In the genomic region with DNA sequence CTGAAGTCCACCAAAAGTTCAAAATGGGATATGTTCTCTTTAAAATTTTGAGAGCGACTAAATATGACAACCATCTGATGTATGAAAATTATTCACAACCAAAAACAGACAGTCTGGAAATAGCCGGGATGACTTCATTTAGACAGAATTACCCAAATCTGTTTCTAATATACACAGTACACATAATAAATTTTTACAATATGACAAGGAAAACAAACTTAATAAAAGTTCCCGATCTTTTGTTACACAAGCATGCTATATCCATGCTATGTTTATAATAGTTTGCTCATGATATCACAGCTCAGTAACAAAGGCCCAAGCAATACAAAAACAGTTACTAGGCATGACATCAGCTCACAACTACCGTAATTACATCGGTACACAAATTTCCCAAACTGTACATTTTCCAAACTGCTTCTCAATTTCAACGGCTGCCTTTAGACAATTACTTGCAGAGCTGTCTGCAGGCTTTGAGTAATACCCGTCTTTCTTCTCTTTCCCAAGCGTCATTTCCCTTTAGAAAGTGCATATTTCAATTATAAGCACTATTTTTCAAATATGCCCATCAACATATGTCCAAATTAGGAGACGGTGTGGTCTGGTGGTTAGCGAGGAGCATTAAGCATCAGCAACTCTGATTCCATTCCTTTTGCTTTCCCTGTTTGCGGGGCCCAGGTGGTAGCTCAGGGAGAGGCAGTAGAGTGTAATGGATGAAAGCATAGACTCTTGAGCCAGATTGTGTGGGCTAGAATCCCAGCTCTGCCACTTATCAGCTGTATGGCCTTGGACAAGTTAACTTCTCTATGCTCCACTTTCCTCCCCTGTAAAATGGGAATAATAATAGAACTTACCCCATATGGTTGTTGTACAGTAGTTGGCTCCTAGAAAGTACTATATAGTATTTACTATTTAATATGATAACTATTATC, we compare ENCODE assay signal across 9 cellular contexts.
DNase-seq lines count a peak whose midpoint lies in the region; ATAC-seq and TF ChIP-seq lines count a peak whose summit lies in the region.
"Had no signal": no experiment of that assay in that cellular context is flagged by ENCODE, and none has a peak within 500 bp of the region (broad histone marks: within the 10 kb centered on the region; RNA-seq: fewer than 3 reads in every experiment).

No MANE protein-coding gene starts in this region.

- no peaks in the 10 kb centered on the region for H4K20me1 ChIP-seq in neural progenitor cell (ENCODE audit: low read depth)

- H3K9ac ChIP-seq in SK-N-MC (ENCODE audit: insufficient read length): no peak overlapping the region
- no peak overlapping the region for H3K9ac ChIP-seq in neural progenitor cell

- H3K9me3 ChIP-seq in HEK293 (ENCODE audit: control insufficient read depth, insufficient read depth, low read depth, low read length) (no peaks in the 10 kb centered on the region), SK-N-MC (ENCODE audit: low read depth, low read length) (no peaks in the 10 kb centered on the region), neural progenitor cell (ENCODE audit: low read depth) (no peaks in the 10 kb centered on the region), gastrocnemius medialis (no peaks in the 10 kb centered on the region)

- peaks cover 46% of the 10 kb centered on the region for H3K4me1 Mint-ChIP-seq in neural progenitor cell

- no peak overlapping the region for H3K4me2 ChIP-seq in neural progenitor cell

- CTCF ChIA-PET in HEK293 (lab: Yijun Ruan, JAX): interaction anchor here (0.7 to 1.1 kb wide), 3 partner anchors 10 to 87 kb away, joined by 3 to 4 read pairs (median 4); no protein-coding TSS in a partner anchor

- DNase-seq in SK-N-MC (ENCODE audit: low read depth, low spot score): no peak
- peak; percentile 96 for DNase-seq in fibroblast of the aortic adventitia (ENCODE audit: low read depth)
- DNase-seq in HPDE6-E6E7 (ENCODE audit: extremely low spot score): no peak
- DNase-seq in neural progenitor cell (ENCODE audit: low spot score): no peak
- no peak for DNase-seq in gastrocnemius medialis
- DNase-seq in HT-29 (ENCODE audit: low spot score): no peak
- DNase-seq: activated CD4-positive, alpha-beta T cell treated with anti-CD3 and anti-CD28 coated beads for 4 hours had no signal

- H3K27me3 ChIP-seq in neural progenitor cell: no peaks in the 10 kb centered on the region
- H3K27me3 ChIP-seq in gastrocnemius medialis: no peaks in the 10 kb centered on the region

- no peaks in the 10 kb centered on the region for H3K36me3 Mint-ChIP-seq in neural progenitor cell

- peak overlapping the region; percentile 6; the same call in 1 of the 2 replicates for H3K27ac ChIP-seq in HEK293 (ENCODE audit: extremely low read depth, low read depth, low read length)
- H3K27ac ChIP-seq in SK-N-MC: peak overlapping the region; percentile 57
- H3K27ac ChIP-seq in skin epidermis: peak overlapping the region in 12 of 21 experiments; percentile 4 to 83 (median 36)
- no peak overlapping the region for H3K27ac ChIP-seq in neural progenitor cell
- no peak overlapping the region for H3K27ac ChIP-seq in gastrocnemius medialis

- H3K4me1 ChIP-seq in HEK293 (ENCODE audit: control insufficient read depth, insufficient read depth, low read length): peaks cover 7% of the 10 kb centered on the region; the same call in 1 of the 2 replicates
- H3K4me1 ChIP-seq in neural progenitor cell: no peaks in the 10 kb centered on the region
- peaks cover 8 to 10% of the 10 kb centered on the region in 2 donors for H3K4me1 ChIP-seq in gastrocnemius medialis

- H3K36me3 ChIP-seq in HEK293 (ENCODE audit: control insufficient read depth in 2 of 2, insufficient read depth in 1 of 2, low read length in 2 of 2) (no peaks in the 10 kb centered on the region), SK-N-MC (ENCODE audit: insufficient read depth, low read length) (no peaks in the 10 kb centered on the region), neural progenitor cell (no peaks in the 10 kb centered on the region), gastrocnemius medialis (no peaks in the 10 kb centered on the region)

- peaks cover 2% of the 10 kb centered on the region for H3K27me3 Mint-ChIP-seq in neural progenitor cell (ENCODE audit: insufficient read depth, low read depth)

- H2AFZ ChIP-seq in neural progenitor cell (replicated peaks): no peak overlapping the region

- H3K9me3 Mint-ChIP-seq in neural progenitor cell: peaks cover 3% of the 10 kb centered on the region

- POLR2A ChIA-PET in HEK293 (lab: Yijun Ruan, JAX): interaction anchor here (0.7 to 1.8 kb wide), 4 partner anchors 38 to 446 kb away, joined by 3 to 6 read pairs (median 4); no protein-coding TSS in a partner anchor

- no peak for ATAC-seq in gastrocnemius medialis

- H3K79me2 ChIP-seq in neural progenitor cell (ENCODE audit: low read depth): no peaks in the 10 kb centered on the region

- in situ Hi-C loops in gastrocnemius medialis (cut with MboI; ENCODE audit: low sequenced_read_pairs in 4 of 4): no loop called here

- H3F3A ChIP-seq in neural progenitor cell (ENCODE audit: low read depth): no peaks in the 10 kb centered on the region

- no peak for TF ChIP-seq POLR2A in gastrocnemius medialis (IDR thresholded peaks at IDR 0.05)

- H3K4me3 Mint-ChIP-seq in neural progenitor cell: no peak overlapping the region

- no peak overlapping the region for H3K27ac Mint-ChIP-seq in neural progenitor cell

- intact Hi-C loops in gastrocnemius medialis (cut with DNase I; ENCODE audit: low total_unique reads): no loop called here

- H3K4me3 ChIP-seq in HEK293 (ENCODE audit: low read depth, low read length) (no peak overlapping the region), SK-N-MC (no peak overlapping the region), fibroblast of the aortic adventitia (ENCODE audit: low read depth, low read length) (peak overlapping the region; percentile 19), skin epidermis (no peak overlapping the region), neural progenitor cell (no peak overlapping the region), gastrocnemius medialis (no peak overlapping the region)

- TF ChIP-seq CTCF in HEK293 (tag by site-specific recombination; IDR thresholded peaks at IDR 0.05): no peak
- TF ChIP-seq CTCF in fibroblast of the aortic adventitia (IDR thresholded peaks at IDR 0.05; ENCODE audit: insufficient read depth, low read length): no peak
- TF ChIP-seq CTCF in neural progenitor cell (IDR thresholded peaks at IDR 0.05): no peak
- no peak for TF ChIP-seq CTCF in gastrocnemius medialis (IDR thresholded peaks at IDR 0.05 in 4 of 5, conservative IDR thresholded peaks at IDR 0.05 in 1 of 5)

TF ChIP-seq in HEK293, 187 proteins besides CTCF, POLR2A, EP300 and RAD21 (continues in another document):
- TF ChIP-seq ZNF24 (tag by site-specific recombination; IDR thresholded peaks at IDR 0.05) (peak; percentile 92), ZNF600 (tag by site-specific recombination; IDR thresholded peaks at IDR 0.05) (peak; percentile 62), KLF10 (tag by site-specific recombination; IDR thresholded peaks at IDR 0.05) (peak; percentile 83), PRDM1 (tag by site-specific recombination; IDR thresholded peaks at IDR 0.05) (peak; percentile 77), SP7 (tag by site-specific recombination; IDR thresholded peaks at IDR 0.05) (peak; percentile 96), FEZF1 (tag by site-specific recombination; IDR thresholded peaks at IDR 0.05) (peak; percentile 89), ZNF239 (tag by site-specific recombination; IDR thresholded peaks at IDR 0.05) (no peak), YY2 (tag by site-specific recombination; IDR thresholded peaks at IDR 0.05) (peak; percentile 18; the same call in 1 of the 2 replicates), WT1 (tag by site-specific recombination; IDR thresholded peaks at IDR 0.05) (peak; percentile 71)
- TF ChIP-seq, protein P1, sequence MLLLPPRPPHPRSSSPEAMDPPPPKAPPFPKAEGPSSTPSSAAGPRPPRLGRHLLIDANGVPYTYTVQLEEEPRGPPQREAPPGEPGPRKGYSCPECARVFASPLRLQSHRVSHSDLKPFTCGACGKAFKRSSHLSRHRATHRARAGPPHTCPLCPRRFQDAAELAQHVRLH (tag by site-specific recombination; IDR thresholded peaks at IDR 0.05): peak; percentile 96
- TF ChIP-seq, protein P2, sequence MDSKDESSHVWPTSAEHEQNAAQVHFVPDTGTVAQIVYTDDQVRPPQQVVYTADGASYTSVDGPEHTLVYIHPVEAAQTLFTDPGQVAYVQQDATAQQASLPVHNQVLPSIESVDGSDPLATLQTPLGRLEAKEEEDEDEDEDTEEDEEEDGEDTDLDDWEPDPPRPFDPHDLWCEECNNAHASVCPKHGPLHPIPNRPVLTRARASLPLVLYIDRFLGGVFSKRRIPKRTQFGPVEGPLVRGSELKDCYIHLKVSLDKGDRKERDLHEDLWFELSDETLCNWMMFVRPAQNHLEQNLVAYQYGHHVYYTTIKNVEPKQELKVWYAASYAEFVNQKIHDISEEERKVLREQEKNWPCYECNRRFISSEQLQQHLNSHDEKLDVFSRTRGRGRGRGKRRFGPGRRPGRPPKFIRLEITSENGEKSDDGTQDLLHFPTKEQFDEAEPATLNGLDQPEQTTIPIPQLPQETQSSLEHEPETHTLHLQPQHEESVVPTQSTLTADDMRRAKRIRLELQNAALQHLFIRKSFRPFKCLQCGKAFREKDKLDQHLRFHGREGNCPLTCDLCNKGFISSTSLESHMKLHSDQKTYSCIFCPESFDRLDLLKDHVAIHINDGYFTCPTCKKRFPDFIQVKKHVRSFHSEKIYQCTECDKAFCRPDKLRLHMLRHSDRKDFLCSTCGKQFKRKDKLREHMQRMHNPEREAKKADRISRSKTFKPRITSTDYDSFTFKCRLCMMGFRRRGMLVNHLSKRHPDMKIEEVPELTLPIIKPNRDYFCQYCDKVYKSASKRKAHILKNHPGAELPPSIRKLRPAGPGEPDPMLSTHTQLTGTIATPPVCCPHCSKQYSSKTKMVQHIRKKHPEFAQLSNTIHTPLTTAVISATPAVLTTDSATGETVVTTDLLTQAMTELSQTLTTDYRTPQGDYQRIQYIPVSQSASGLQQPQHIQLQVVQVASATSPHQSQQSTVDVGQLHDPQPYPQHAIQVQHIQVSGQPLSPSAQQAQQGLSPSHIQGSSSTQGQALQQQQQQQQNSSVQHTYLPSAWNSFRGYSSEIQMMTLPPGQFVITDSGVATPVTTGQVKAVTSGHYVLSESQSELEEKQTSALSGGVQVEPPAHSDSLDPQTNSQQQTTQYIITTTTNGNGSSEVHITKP (tag by site-specific recombination; IDR thresholded peaks at IDR 0.05): peak; percentile 47

Comparison
In these comparisons a context has a peak if more than half of its experiments do, and no peak if none do; other contexts are left out.
1. H3K27ac ChIP-seq: peak in HEK293 (single experiment), SK-N-MC (single experiment) and skin epidermis (12 of 21); none in neural progenitor cell (single experiment) and gastrocnemius medialis (0 of 4).